26 cellular contexts compared by ENCODE assay signal in genomic region chr10:116055252-116055918, GRCh38.
DNase-seq lines count a peak whose midpoint lies in the region; TF ChIP-seq lines count a peak whose summit lies in the region.
"Had no signal": no experiment of that assay in that cellular context is flagged by ENCODE, and none has a peak within 500 bp of the region (broad histone marks: within the 10 kb centered on the region; RNA-seq: fewer than 3 reads in every experiment).

No MANE protein-coding gene starts in this region.

- H3K4me3 ChIP-seq in endodermal cell (ENCODE audit: low read length) = no peak overlapping the region
- H3K4me3 ChIP-seq: BLaER1, K562, MG63, mucosa of descending colon, ovary, SJSA1 had no signal

- peaks cover 2% of the 10 kb centered on the region for H3K27me3 Mint-ChIP-seq in endodermal cell (ENCODE audit: insufficient read depth)
- H3K27me3 Mint-ChIP-seq: activated B cell treated with CpG ODN at 0.5 μM for 24 hours; activated T-cell treated with anti-CD3 and anti-CD28 coated beads, Interleukin-2, amount 50 U/mL, for 24 hours; dendritic cell treated with granulocyte-macrophage colony-stimulating factor and Interleukin-4, amounts not matched to agents 40 ng/mL and 50 ng/mL, for 4 days; stimulated activated naive B cell treated with anti-CD40 and anti-IgM and Interleukin-4, amounts not matched to agents 10 μg/mL and 1 μg/mL and 100 μg/mL, for 72 hours; type B pancreatic cell had no signal

- H3K9me3 Mint-ChIP-seq in endodermal cell = no peaks in the 10 kb centered on the region
- H3K9me3 Mint-ChIP-seq: activated B cell treated with CpG ODN at 0.5 μM for 24 hours; activated T-cell treated with anti-CD3 and anti-CD28 coated beads, Interleukin-2, amount 50 U/mL, for 24 hours; dendritic cell treated with granulocyte-macrophage colony-stimulating factor and Interleukin-4, amounts not matched to agents 40 ng/mL and 50 ng/mL, for 4 days; type B pancreatic cell had no signal

- no peak overlapping the region for H3K27ac ChIP-seq in endodermal cell (ENCODE audit: low read depth, low read length)
- H3K27ac ChIP-seq: BLaER1, ovary, SJSA1 had no signal

- no peak for TF ChIP-seq CTCF in endodermal cell (conservative IDR thresholded peaks at IDR 0.05)

- H3K36me3 Mint-ChIP-seq in endodermal cell (ENCODE audit: low read depth) = no peaks in the 10 kb centered on the region
- H3K36me3 Mint-ChIP-seq: stimulated activated naive B cell treated with anti-CD40 and anti-IgM and Interleukin-4, amounts not matched to agents 10 μg/mL and 1 μg/mL and 100 μg/mL, for 72 hours; type B pancreatic cell had no signal

- peaks cover 8% of the 10 kb centered on the region for H3K4me1 Mint-ChIP-seq in endodermal cell
- H3K4me1 Mint-ChIP-seq: activated B cell treated with CpG ODN at 0.5 μM for 24 hours; stimulated activated naive B cell treated with anti-CD40 and anti-IgM and Interleukin-4, amounts not matched to agents 10 μg/mL and 1 μg/mL and 100 μg/mL, for 72 hours had no signal

- H3K4me3 Mint-ChIP-seq in endodermal cell = no peak overlapping the region
- H3K4me3 Mint-ChIP-seq: activated B cell treated with CpG ODN at 0.5 μM for 24 hours; activated T-cell treated with anti-CD3 and anti-CD28 coated beads, Interleukin-2, amount 50 U/mL, for 24 hours; dendritic cell treated with granulocyte-macrophage colony-stimulating factor and Interleukin-4, amounts not matched to agents 40 ng/mL and 50 ng/mL, for 4 days; stimulated activated naive B cell treated with anti-CD40 and anti-IgM and Interleukin-4, amounts not matched to agents 10 μg/mL and 1 μg/mL and 100 μg/mL, for 72 hours; type B pancreatic cell had no signal

- peak; percentile 33 for DNase-seq in GM03348 (ENCODE audit: low spot score)
- DNase-seq in NCI-H2171 treated with DMSO at 0.1 percent for 48 hours (lab: John Stamatoyannopoulos, UW) = peak; percentile 83
- no peak for DNase-seq in endodermal cell
- peak; percentile 49 for DNase-seq in myocyte (ENCODE audit: low read depth)
- DNase-seq in AG20443 (ENCODE audit: low spot score) = no peak
- DNase-seq in LoVo (ENCODE audit: low spot score) = no peak
- DNase-seq in HuH-7.5 (ENCODE audit: low spot score) = no peak
- DNase-seq: activated B cell treated with CpG ODN at 0.5 μM for 24 hours; activated T-cell treated with anti-CD3 and anti-CD28 coated beads, Interleukin-2, amount 50 U/mL, for 24 hours; central memory CD4-positive, alpha-beta T cell; head of caudate nucleus; MG63; mucosa of descending colon; NCI-H1105 treated with DMSO at 0.1 percent for 48 hours; NCI-H2081; NCI-H345; NCI-H748 treated with DMSO at 0.1 percent for 48 hours; ovary; small intestine; stimulated activated naive B cell treated with anti-CD40 and anti-IgM and Interleukin-4, amounts not matched to agents 10 μg/mL and 1 μg/mL and 100 μg/mL, for 72 hours; substantia nigra had no signal

- no peaks in the 10 kb centered on the region for H3K27me3 ChIP-seq in endodermal cell (ENCODE audit: control insufficient read depth, insufficient read depth, low read length, poor library complexity, severe bottlenecking)
- H3K27me3 ChIP-seq: BLaER1, MG63, ovary, SJSA1 had no signal

- no peaks in the 10 kb centered on the region for H3K36me3 ChIP-seq in endodermal cell (ENCODE audit: control insufficient read depth, insufficient read depth, low read length)
- H3K36me3 ChIP-seq: BLaER1, MG63, ovary, SJSA1 had no signal

- H3K9ac ChIP-seq in endodermal cell (ENCODE audit: extremely low read depth, low read length, poor library complexity, severe bottlenecking) = no peak overlapping the region
- H3K9ac ChIP-seq: BLaER1 had no signal

- H3K9me3 ChIP-seq in endodermal cell (ENCODE audit: control insufficient read depth, low read length) = no peaks in the 10 kb centered on the region
- H3K9me3 ChIP-seq: BLaER1, MG63, mucosa of descending colon, ovary, SJSA1 had no signal

- H3K27ac Mint-ChIP-seq in endodermal cell = peak overlapping the region; percentile 7
- H3K27ac Mint-ChIP-seq: activated B cell treated with CpG ODN at 0.5 μM for 24 hours; activated T-cell treated with anti-CD3 and anti-CD28 coated beads, Interleukin-2, amount 50 U/mL, for 24 hours; dendritic cell treated with granulocyte-macrophage colony-stimulating factor and Interleukin-4, amounts not matched to agents 40 ng/mL and 50 ng/mL, for 4 days; stimulated activated naive B cell treated with anti-CD40 and anti-IgM and Interleukin-4, amounts not matched to agents 10 μg/mL and 1 μg/mL and 100 μg/mL, for 72 hours; type B pancreatic cell had no signal

- H3K4me1 ChIP-seq in endodermal cell (ENCODE audit: control insufficient read depth, insufficient read depth, low read length) = no peaks in the 10 kb centered on the region
- H3K4me1 ChIP-seq: BLaER1, SJSA1 had no signal

- WGBS in endodermal cell (ENCODE audit: insufficient coverage in 1 of 2, insufficient read length in 1 of 2), 2 experiments = 83 to 86% methylated on average over 9 to 14 of the region's 14 CpGs

Comparison
In these comparisons a context has a peak if more than half of its experiments do, and no peak if none do; other contexts are left out.
1. DNase-seq: peak in GM03348 (single experiment), NCI-H2171 treated with DMSO at 0.1 percent for 48 hours (single experiment) and myocyte (single experiment); none in endodermal cell (single experiment), AG20443 (single experiment), LoVo (single experiment) and HuH-7.5 (single experiment).